9 cellular contexts compared by ENCODE assay signal in the genomic region with DNA sequence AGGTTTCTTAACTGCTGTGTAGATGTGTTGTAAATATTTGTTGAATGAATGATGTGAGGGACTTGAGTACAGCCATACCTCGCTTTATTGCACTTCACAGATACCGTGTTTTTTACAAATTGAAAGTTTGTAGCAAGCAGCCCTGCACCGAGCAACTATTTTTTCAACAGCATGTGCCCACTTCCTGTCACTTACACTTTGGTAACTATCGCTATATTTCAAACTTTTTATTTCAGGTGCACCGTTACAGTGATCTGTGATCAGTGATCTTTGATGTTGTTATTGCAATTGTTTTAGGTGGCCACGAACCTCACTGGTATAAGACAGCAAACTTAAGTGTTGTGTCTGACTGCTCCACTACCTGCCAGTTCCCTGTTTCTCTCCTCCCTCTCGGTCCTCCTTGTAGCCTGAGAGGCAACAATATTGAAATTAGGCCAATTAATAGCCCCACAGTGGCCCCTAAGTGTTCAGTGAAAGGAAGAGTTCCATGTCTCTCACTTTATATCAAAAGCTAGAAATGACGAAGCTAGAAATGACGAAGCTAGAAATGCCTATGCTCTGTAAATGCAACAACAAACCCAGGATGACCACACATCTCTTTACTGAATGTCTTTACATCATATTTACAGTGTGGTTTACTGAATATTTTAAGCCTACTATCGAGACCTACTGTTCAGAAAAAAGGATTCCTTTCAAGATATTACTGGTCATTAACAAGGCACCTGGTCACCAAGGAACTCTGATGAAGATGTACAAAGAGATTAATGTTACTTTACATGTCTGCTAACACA. TPM values are rescaled to one million over a fixed set of nuclear protein-coding genes. Genes with fewer than 3 reads are reported as not detected.
DNase-seq lines count a peak whose midpoint lies in the region; ATAC-seq, FAIRE-seq and TF ChIP-seq lines count a peak whose summit lies in the region.
"Had no signal": no experiment of that assay in that cellular context is flagged by ENCODE, and none has a peak within 500 bp of the region (broad histone marks: within the 10 kb centered on the region; RNA-seq: fewer than 3 reads in every experiment).

No MANE protein-coding gene starts in this region.

- no peak overlapping the region for H3K23ac ChIP-seq in H1 (ENCODE audit: insufficient read length)

- no peaks in the 10 kb centered on the region; the same call in 1 of the 2 replicates for H3K23me2 ChIP-seq in H1 (ENCODE audit: low read depth, low read length)

- H3K9ac ChIP-seq in OCI-LY1 (ENCODE audit: low read length) (peak overlapping the region; percentile 95), H1 (replicated peaks in 1 of 4; ENCODE audit: extremely low read depth in 1 of 4, low read depth in 3 of 4, low read length in 3 of 4) (peak overlapping the region in 2 of 4 experiments; percentile 4 to 11; a peak in 2 of 7 replicates)

- H2AFZ ChIP-seq in OCI-LY1 (ENCODE audit: low read length) (no peak overlapping the region), H1 (ENCODE audit: low read length) (no peak overlapping the region)

- peaks cover 8% of the 10 kb centered on the region for H3K36me3 ChIP-seq in CD8-positive, alpha-beta memory T cell (ENCODE audit: insufficient read depth, low read length)
- peaks cover 26% of the 10 kb centered on the region for H3K36me3 ChIP-seq in OCI-LY1 (ENCODE audit: insufficient read depth, low read length)
- no peaks in the 10 kb centered on the region for H3K36me3 ChIP-seq in H1 (ENCODE audit: control insufficient read depth in 2 of 4, insufficient read depth in 4 of 4, low read length in 3 of 4)
- no peaks in the 10 kb centered on the region for H3K36me3 ChIP-seq in neutrophil

- H3K4me2 ChIP-seq in OCI-LY1 (ENCODE audit: low read length) (peak overlapping the region; percentile 89), H1 (ENCODE audit: insufficient read depth in 1 of 2, low read depth in 2 of 2, low read length in 2 of 2) (peak overlapping the region; percentile 69 to 78)

- H3K4me3 Mint-ChIP-seq in CD8-positive, alpha-beta memory T cell: peak overlapping the region; percentile 85 to 98 (median 97)

- no peak for ATAC-seq in foreskin keratinocyte
- ATAC-seq in GM21528 (IDR thresholded peaks at IDR 0.05; ENCODE audit: low FRiP score, unreplicated experiment): no peak

- no peak overlapping the region for H3K14ac ChIP-seq in H1 (ENCODE audit: insufficient read length)

- no peaks in the 10 kb centered on the region for H3K9me3 ChIP-seq in CD8-positive, alpha-beta memory T cell (ENCODE audit: low read length)
- H3K9me3 ChIP-seq in OCI-LY1 (ENCODE audit: low read length) (no peaks in the 10 kb centered on the region), H1 (ENCODE audit: insufficient read depth in 2 of 2, low read depth in 1 of 2, low read length in 1 of 2) (peaks cover 0 to 5% of the 10 kb centered on the region in 2 experiments; a peak in 1 of 4 replicates), neutrophil (no peaks in the 10 kb centered on the region)

- H3K18ac ChIP-seq in H1 (ENCODE audit: extremely low read depth, low read length): no peak overlapping the region

- no peaks in the 10 kb centered on the region for H3F3A ChIP-seq in OCI-LY1 (ENCODE audit: insufficient read depth, low read length)

- TF ChIP-seq RAD21 in H1 (IDR thresholded peaks at IDR 0.05 in 1 of 2, conservative IDR thresholded peaks at IDR 0.05 in 1 of 2; ENCODE audit: low read depth in 2 of 2, low read length in 2 of 2): no peak

- no peak for TF ChIP-seq EP300 in H1 (IDR thresholded peaks at IDR 0.05; ENCODE audit: borderline replicate concordance in 1 of 2, low read depth in 2 of 2, low read length in 2 of 2)

- no peaks in the 10 kb centered on the region for H3K9me3 Mint-ChIP-seq in CD8-positive, alpha-beta memory T cell

- no peak overlapping the region for H4K5ac ChIP-seq in H1 (ENCODE audit: insufficient read length, low read depth, low read length)

- peaks cover 45% of the 10 kb centered on the region for H3K79me2 ChIP-seq in OCI-LY1 (ENCODE audit: insufficient read depth, low read length)
- H3K79me2 ChIP-seq in H1 (ENCODE audit: control insufficient read depth in 1 of 2, insufficient read depth in 2 of 2, low read length in 2 of 2): peaks cover 0 to 5% of the 10 kb centered on the region in 2 experiments; a peak in 1 of 4 replicates

- peak overlapping the region; percentile 84 for H3K27ac ChIP-seq in CD8-positive, alpha-beta memory T cell (ENCODE audit: low read depth, low read length)
- H3K27ac ChIP-seq in OCI-LY1 (ENCODE audit: low read depth, low read length, poor library complexity, severe bottlenecking) (peak overlapping the region; percentile 93), H1 (ENCODE audit: low read depth, low read length) (no peak overlapping the region), neutrophil (peak overlapping the region; percentile 93), foreskin keratinocyte (no peak overlapping the region)

- POLR2A ChIA-PET in CD8-positive, alpha-beta memory T cell (lab: Charles Lee): no interaction called here
- POLR2A ChIA-PET in H1 (lab: Charles Lee; ENCODE audit: partially characterized antibody): no interaction called here

- H2AK5ac ChIP-seq in H1 (ENCODE audit: low read depth, low read length): no peak overlapping the region

- peaks cover 0 to 37% (median 0%) of the 10 kb centered on the region in 3 donors for H3K36me3 Mint-ChIP-seq in CD8-positive, alpha-beta memory T cell

- no peak overlapping the region for H4K91ac ChIP-seq in H1 (replicated peaks; ENCODE audit: insufficient read length, low read length)

- no peak overlapping the region for H2BK20ac ChIP-seq in H1 (ENCODE audit: low read length)

- no peak overlapping the region for H2BK5ac ChIP-seq in H1 (ENCODE audit: low read depth, low read length)

- H3K4me3 ChIP-seq in CD8-positive, alpha-beta memory T cell (ENCODE audit: low read length): peak overlapping the region; percentile 84
- peak overlapping the region; percentile 84 for H3K4me3 ChIP-seq in OCI-LY1 (ENCODE audit: low read depth, low read length, poor library complexity, severe bottlenecking)
- peak overlapping the region; percentile 61 to 85 (median 76) for H3K4me3 ChIP-seq in H1 (ENCODE audit: extremely low read depth in 1 of 4, insufficient read depth in 2 of 4, low read depth in 3 of 4, low read length in 4 of 4)
- H3K4me3 ChIP-seq in neutrophil (ENCODE audit: low read depth in 1 of 2, low read length in 1 of 2): peak overlapping the region; percentile 84 to 90

- no peaks in the 10 kb centered on the region for H3K27me3 ChIP-seq in CD8-positive, alpha-beta memory T cell (ENCODE audit: insufficient read depth, low read length, poor library complexity, severe bottlenecking)
- H3K27me3 ChIP-seq in OCI-LY1 (ENCODE audit: insufficient read depth, low read length) (no peaks in the 10 kb centered on the region), H1 (replicated peaks in 1 of 4; ENCODE audit: control insufficient read depth in 3 of 4, extremely low read depth in 1 of 4, insufficient read depth in 3 of 4, low read length in 3 of 4) (peaks cover 0 to 5% (median 2%) of the 10 kb centered on the region in 4 experiments; a peak in 1 of 7 replicates), neutrophil (no peaks in the 10 kb centered on the region), foreskin keratinocyte (no peaks in the 10 kb centered on the region)

- H3K27me3 Mint-ChIP-seq in CD8-positive, alpha-beta memory T cell: peaks cover 0 to 4% of the 10 kb centered on the region in 2 donors

- WGBS in H1 (ENCODE audit: extremely low coverage in 1 of 2, insufficient coverage in 1 of 2, insufficient read length in 1 of 2, insufficient replicate concordance in 2 of 2, low coverage in 1 of 2, low lambda C conversion rate in 2 of 2, missing lambda C conversion rate in 1 of 2), 2 experiments: 77% methylated on average over 10 of the region's 10 CpGs; no CpG with 5 or more reads in 1 of the 2 experiments

- H3K4me1 Mint-ChIP-seq in CD8-positive, alpha-beta memory T cell: peaks cover 33 to 55% (median 46%) of the 10 kb centered on the region in 3 donors

- no peaks in the 10 kb centered on the region for H3K79me1 ChIP-seq in H1 (ENCODE audit: low read depth, low read length)

- no peak overlapping the region for H2BK12ac ChIP-seq in H1 (ENCODE audit: low read depth, low read length)

- H2BK15ac ChIP-seq in H1 (ENCODE audit: low read length): no peak overlapping the region

- no peak overlapping the region for H4K8ac ChIP-seq in H1 (ENCODE audit: extremely low read depth, insufficient read depth, low read length)

- H3K4me1 ChIP-seq in CD8-positive, alpha-beta memory T cell (ENCODE audit: insufficient read depth, low read length): peaks cover 41% of the 10 kb centered on the region
- peaks cover 38% of the 10 kb centered on the region for H3K4me1 ChIP-seq in OCI-LY1 (ENCODE audit: insufficient read depth, low read length, severe bottlenecking)
- H3K4me1 ChIP-seq in H1 (replicated peaks in 1 of 4; ENCODE audit: control insufficient read depth in 3 of 4, insufficient read depth in 4 of 4, low read length in 3 of 4): peaks cover 0 to 1% (median 0%) of the 10 kb centered on the region in 4 experiments; a peak in 3 of 7 replicates
- H3K4me1 ChIP-seq in neutrophil (ENCODE audit: control insufficient read depth in 1 of 2, insufficient read depth in 1 of 2, low read depth in 1 of 2, low read length in 1 of 2): peaks cover 18 to 19% of the 10 kb centered on the region in 2 experiments
- no peaks in the 10 kb centered on the region for H3K4me1 ChIP-seq in foreskin keratinocyte

- no peak for FAIRE-seq in H1 (lab: Jason Lieb, UNC)

- CTCF ChIA-PET in CD8-positive, alpha-beta memory T cell (lab: Charles Lee): interaction anchor here (0.6 to 1.0 kb wide), 2 partner anchors 18 to 100 kb away, joined by 3 read pairs; no protein-coding TSS in a partner anchor
- CTCF ChIA-PET in H1 (lab: Charles Lee; ENCODE audit: partially characterized antibody): interaction anchor here (0.6 kb wide), 1 partner anchor 31 kb away, joined by 5 read pairs; no protein-coding TSS in a partner anchor

- H3K56ac ChIP-seq in H1 (replicated peaks; ENCODE audit: insufficient read length, low read depth, low read length): no peak overlapping the region

- no peak overlapping the region for H2BK120ac ChIP-seq in H1 (replicated peaks; ENCODE audit: low read depth, low read length)

- peak overlapping the region; percentile 88 to 99 (median 95) for H3K27ac Mint-ChIP-seq in CD8-positive, alpha-beta memory T cell

- TF ChIP-seq CTCF in OCI-LY1 (IDR thresholded peaks at IDR 0.05; ENCODE audit: low read length): no peak
- no peak for TF ChIP-seq CTCF in H1 (IDR thresholded peaks at IDR 0.05; ENCODE audit: control extremely low read depth in 1 of 3, insufficient read depth in 1 of 3, low read depth in 1 of 3, low read length in 3 of 3)
- no peak for TF ChIP-seq CTCF in neutrophil (IDR thresholded peaks at IDR 0.05)
- no peak for TF ChIP-seq CTCF in foreskin keratinocyte (conservative IDR thresholded peaks at IDR 0.05)

- no peak for TF ChIP-seq POLR2A in H1 (IDR thresholded peaks at IDR 0.05; ENCODE audit: control extremely low read depth in 1 of 2, low read depth in 2 of 2, low read length in 2 of 2)

- H4K20me1 ChIP-seq in OCI-LY1 (ENCODE audit: insufficient read depth, low read length) (no peaks in the 10 kb centered on the region), H1 (replicated peaks in 1 of 2; ENCODE audit: control insufficient read depth in 1 of 2, insufficient read depth in 2 of 2, low read length in 2 of 2) (no peaks in the 10 kb centered on the region)

- no peak overlapping the region for H3K4ac ChIP-seq in H1 (replicated peaks; ENCODE audit: insufficient read length, low read depth, low read length)

- H3K9me2 ChIP-seq in OCI-LY1 (ENCODE audit: low read depth, low read length): no peaks in the 10 kb centered on the region

- DNase-seq in CD8-positive, alpha-beta memory T cell: peak in 4 of 5 donors; percentile 6 to 81 (median 59)
- DNase-seq in H1 (ENCODE audit: low read depth in 1 of 2, low spot score in 2 of 2) (no peak), foreskin keratinocyte (no peak), NCI-H1436 (lab: John Stamatoyannopoulos, UW) (no peak), NCI-H446 (lab: John Stamatoyannopoulos, UW) (no peak)
- DNase-seq: GOT3 had no signal

RNA-seq across cellular contexts. Expression of a gene that starts 1.0 kb away (rescaled TPM):
- total RNA-seq in CD8-positive, alpha-beta memory T cell: 100 to 1,000 TPM; 119 to 129 TPM
- polyA plus RNA-seq in CD8-positive, alpha-beta memory T cell: 34.8 TPM
- total RNA-seq in H1 (2021; fragmentation: NEBNext Ultra II Directional; extraction: Animal tissue kit (Norgen Biotek cat#: 25700)): 30.1 and 31.2 TPM in 2 replicates
- polyA plus RNA-seq in H1 (2011; rRNA removed) (10.4 and 19.6 TPM in 2 replicates), foreskin keratinocyte (8.9 and 11.1 TPM in 2 replicates)
- 21.6 TPM for polyA plus RNA-seq in H1 (2011; cell fraction: cytosol; rRNA removed)
- 108 TPM for polyA plus RNA-seq in H1 (2011; cell fraction: nucleus; rRNA removed)
- polyA plus RNA-seq in H1 (2012, experiment 1 of 2): 21.3 to 26.3 TPM (median 24.8 TPM) in 4 replicates
- 6.0 TPM for polyA plus RNA-seq in H1 (2012, experiment 2 of 2)
- polyA plus RNA-seq in H1 (2013, experiment 1 of 2): 13.5 TPM
- polyA plus RNA-seq in H1 (2013, experiment 2 of 2): 11.4 TPM
- 25.3 and 28.1 TPM in 2 replicates for polyA minus RNA-seq in H1 (2011; rRNA and poly(A)+ RNA removed)
- polyA minus RNA-seq in H1 (2011; cell fraction: cytosol; rRNA and poly(A)+ RNA removed): 23.9 TPM
- polyA minus RNA-seq in H1 (2011; cell fraction: nucleus; rRNA and poly(A)+ RNA removed): 55.0 TPM
- 14.1 and 15.5 TPM in 2 replicates for total RNA-seq in foreskin keratinocyte

RNA-seq across cellular contexts. Expression of a gene that starts 7.7 kb away (rescaled TPM):
- 10 to 100 TPM; 52.1 to 53.5 TPM for total RNA-seq in CD8-positive, alpha-beta memory T cell
- polyA plus RNA-seq in CD8-positive, alpha-beta memory T cell: 14.0 TPM
- 23.2 and 23.6 TPM in 2 replicates for total RNA-seq in H1 (2021; fragmentation: NEBNext Ultra II Directional; extraction: Animal tissue kit (Norgen Biotek cat#: 25700))
- polyA plus RNA-seq in H1 (2011; rRNA removed): 18.7 and 21.9 TPM in 2 replicates
- 16.2 TPM for polyA plus RNA-seq in H1 (2011; cell fraction: cytosol; rRNA removed)
- 20.7 TPM for polyA plus RNA-seq in H1 (2011; cell fraction: nucleus; rRNA removed)
- polyA plus RNA-seq in H1 (2012, experiment 1 of 2): 17.3 to 20.0 TPM (median 18.3 TPM) in 4 replicates
- 3.3 TPM for polyA plus RNA-seq in H1 (2012, experiment 2 of 2)
- polyA plus RNA-seq in H1 (2013, experiment 1 of 2): 12.2 TPM
- 12.4 TPM for polyA plus RNA-seq in H1 (2013, experiment 2 of 2)
- 25.8 and 26.2 TPM in 2 replicates for polyA minus RNA-seq in H1 (2011; rRNA and poly(A)+ RNA removed)
- 11.4 TPM for polyA minus RNA-seq in H1 (2011; cell fraction: cytosol; rRNA and poly(A)+ RNA removed)
- polyA minus RNA-seq in H1 (2011; cell fraction: nucleus; rRNA and poly(A)+ RNA removed): 24.8 TPM
- 12.1 and 16.9 TPM in 2 replicates for total RNA-seq in foreskin keratinocyte
- polyA plus RNA-seq in foreskin keratinocyte: 6.7 and 7.2 TPM in 2 replicates

Comparison
In these comparisons a context has a peak if more than half of its experiments do, and no peak if none do; other contexts are left out.
1. DNase-seq: peak in CD8-positive, alpha-beta memory T cell (4 of 5); none in H1 (0 of 2), foreskin keratinocyte (0 of 2), NCI-H1436 (single experiment) and NCI-H446 (0 of 2).
2. H3K27ac ChIP-seq: peak in CD8-positive, alpha-beta memory T cell (single experiment), OCI-LY1 (single experiment) and neutrophil (single experiment); none in H1 (single experiment) and foreskin keratinocyte (single experiment).
3. Peak in every context shown above with its lines, with median percentiles within 50 percentile points of each other: H3K4me3 ChIP-seq.